Comparison of ENCODE assay signal across 1 cellular context in the genomic region with DNA sequence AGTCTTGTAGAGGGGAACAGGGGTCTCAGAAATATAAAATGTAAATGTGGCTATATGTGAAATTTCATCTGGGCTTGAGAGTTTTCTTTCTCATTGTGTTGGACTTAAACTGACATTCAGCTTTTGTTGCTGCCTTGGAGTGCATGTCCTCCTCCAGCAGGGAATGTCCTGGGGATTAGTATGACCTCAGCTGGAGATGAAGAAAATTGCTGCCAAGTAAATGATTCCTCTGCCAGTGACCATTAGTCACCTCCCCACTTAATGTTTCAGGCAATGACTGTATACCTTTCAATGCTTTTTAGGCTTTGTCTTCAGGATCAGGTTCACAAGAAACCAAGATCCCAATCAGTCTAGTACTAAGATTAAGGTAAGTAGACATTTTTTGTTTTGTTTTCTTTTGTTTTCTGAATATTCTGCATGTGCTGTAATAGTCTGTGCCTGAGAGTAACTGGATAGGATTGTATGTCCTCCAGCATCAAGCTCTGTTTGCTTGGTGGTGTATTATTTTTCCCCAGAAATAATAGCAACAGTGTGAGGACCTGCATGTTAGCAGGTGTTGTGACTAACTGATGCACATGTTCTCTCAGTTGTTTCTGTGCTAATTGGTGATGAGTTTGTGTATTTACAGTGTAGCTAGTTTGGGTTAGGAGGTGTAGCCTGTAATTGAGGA.
TF ChIP-seq lines count a peak whose summit lies in the region.

No MANE protein-coding gene starts in this region.

TF ChIP-seq in SK-N-SH, 30 proteins besides CTCF, POLR2A, EP300 and RAD21 (continued from another document):
- TF ChIP-seq, protein P1, sequence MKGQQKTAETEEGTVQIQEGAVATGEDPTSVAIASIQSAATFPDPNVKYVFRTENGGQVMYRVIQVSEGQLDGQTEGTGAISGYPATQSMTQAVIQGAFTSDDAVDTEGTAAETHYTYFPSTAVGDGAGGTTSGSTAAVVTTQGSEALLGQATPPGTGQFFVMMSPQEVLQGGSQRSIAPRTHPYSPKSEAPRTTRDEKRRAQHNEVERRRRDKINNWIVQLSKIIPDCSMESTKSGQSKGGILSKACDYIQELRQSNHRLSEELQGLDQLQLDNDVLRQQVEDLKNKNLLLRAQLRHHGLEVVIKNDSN (IDR thresholded peaks at IDR 0.05; ENCODE audit: borderline replicate concordance, low read depth) = no peak
- TF ChIP-seq GABPA (IDR thresholded peaks at IDR 0.05; ENCODE audit: low read depth) = no peak
- TF ChIP-seq MXI1 (IDR thresholded peaks at IDR 0.05; ENCODE audit: low read depth, low read length) = no peak
- peak; percentile 60 for TF ChIP-seq TCF12 (IDR thresholded peaks at IDR 0.05)
- TF ChIP-seq SMC3 (IDR thresholded peaks at IDR 0.05; ENCODE audit: low read depth, low read length) = peak; percentile 23; the same call in 1 of the 2 replicates
- TF ChIP-seq, protein P2, sequence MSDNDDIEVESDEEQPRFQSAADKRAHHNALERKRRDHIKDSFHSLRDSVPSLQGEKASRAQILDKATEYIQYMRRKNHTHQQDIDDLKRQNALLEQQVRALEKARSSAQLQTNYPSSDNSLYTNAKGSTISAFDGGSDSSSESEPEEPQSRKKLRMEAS (IDR thresholded peaks at IDR 0.05; ENCODE audit: low read depth) = peak; percentile 60; the same call in 1 of the 2 replicates
- TF ChIP-seq RCOR1 (IDR thresholded peaks at IDR 0.05; ENCODE audit: low read length) = no peak
- TF ChIP-seq, protein P3, sequence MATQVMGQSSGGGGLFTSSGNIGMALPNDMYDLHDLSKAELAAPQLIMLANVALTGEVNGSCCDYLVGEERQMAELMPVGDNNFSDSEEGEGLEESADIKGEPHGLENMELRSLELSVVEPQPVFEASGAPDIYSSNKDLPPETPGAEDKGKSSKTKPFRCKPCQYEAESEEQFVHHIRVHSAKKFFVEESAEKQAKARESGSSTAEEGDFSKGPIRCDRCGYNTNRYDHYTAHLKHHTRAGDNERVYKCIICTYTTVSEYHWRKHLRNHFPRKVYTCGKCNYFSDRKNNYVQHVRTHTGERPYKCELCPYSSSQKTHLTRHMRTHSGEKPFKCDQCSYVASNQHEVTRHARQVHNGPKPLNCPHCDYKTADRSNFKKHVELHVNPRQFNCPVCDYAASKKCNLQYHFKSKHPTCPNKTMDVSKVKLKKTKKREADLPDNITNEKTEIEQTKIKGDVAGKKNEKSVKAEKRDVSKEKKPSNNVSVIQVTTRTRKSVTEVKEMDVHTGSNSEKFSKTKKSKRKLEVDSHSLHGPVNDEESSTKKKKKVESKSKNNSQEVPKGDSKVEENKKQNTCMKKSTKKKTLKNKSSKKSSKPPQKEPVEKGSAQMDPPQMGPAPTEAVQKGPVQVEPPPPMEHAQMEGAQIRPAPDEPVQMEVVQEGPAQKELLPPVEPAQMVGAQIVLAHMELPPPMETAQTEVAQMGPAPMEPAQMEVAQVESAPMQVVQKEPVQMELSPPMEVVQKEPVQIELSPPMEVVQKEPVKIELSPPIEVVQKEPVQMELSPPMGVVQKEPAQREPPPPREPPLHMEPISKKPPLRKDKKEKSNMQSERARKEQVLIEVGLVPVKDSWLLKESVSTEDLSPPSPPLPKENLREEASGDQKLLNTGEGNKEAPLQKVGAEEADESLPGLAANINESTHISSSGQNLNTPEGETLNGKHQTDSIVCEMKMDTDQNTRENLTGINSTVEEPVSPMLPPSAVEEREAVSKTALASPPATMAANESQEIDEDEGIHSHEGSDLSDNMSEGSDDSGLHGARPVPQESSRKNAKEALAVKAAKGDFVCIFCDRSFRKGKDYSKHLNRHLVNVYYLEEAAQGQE (IDR thresholded peaks at IDR 0.05; ENCODE audit: low read depth, low read length) = no peak
- no peak for TF ChIP-seq GATA2 (CRISPR knock-in tag; IDR thresholded peaks at IDR 0.05)
- TF ChIP-seq POLR2AphosphoS5 (IDR thresholded peaks at IDR 0.05; ENCODE audit: low read depth, low read length) = no peak
- no peak for TF ChIP-seq RXRA (IDR thresholded peaks at IDR 0.05; ENCODE audit: borderline replicate concordance, low read depth)
- TF ChIP-seq, protein P4, sequence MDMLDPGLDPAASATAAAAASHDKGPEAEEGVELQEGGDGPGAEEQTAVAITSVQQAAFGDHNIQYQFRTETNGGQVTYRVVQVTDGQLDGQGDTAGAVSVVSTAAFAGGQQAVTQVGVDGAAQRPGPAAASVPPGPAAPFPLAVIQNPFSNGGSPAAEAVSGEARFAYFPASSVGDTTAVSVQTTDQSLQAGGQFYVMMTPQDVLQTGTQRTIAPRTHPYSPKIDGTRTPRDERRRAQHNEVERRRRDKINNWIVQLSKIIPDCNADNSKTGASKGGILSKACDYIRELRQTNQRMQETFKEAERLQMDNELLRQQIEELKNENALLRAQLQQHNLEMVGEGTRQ (IDR thresholded peaks at IDR 0.05; ENCODE audit: borderline replicate concordance, low read depth, low read length) = no peak
